ENCODE assay signal across 29 cellular contexts in genomic region chr1:9222846-9223625, GRCh38.
"Had no signal": no experiment of that assay in that cellular context is flagged by ENCODE, and none has a peak within 500 bp of the region (broad histone marks: within the 10 kb centered on the region; RNA-seq: fewer than 3 reads in every experiment).

No MANE protein-coding gene starts in this region.

- H3K4me1 ChIP-seq: esophagus muscularis mucosa, foreskin keratinocyte, gastroesophageal sphincter, heart right ventricle, left lung, psoas muscle, sigmoid colon, testis, tibial artery had no signal

- H3K27ac Mint-ChIP-seq: nephron; stimulated activated memory B cell treated with anti-CD40 and anti-IgM and Interleukin-4, amounts not matched to agents 10 μg/mL and 1 μg/mL and 100 μg/mL, for 72 hours; type B pancreatic cell had no signal

- H3K4me3 Mint-ChIP-seq: naive thymus-derived CD4-positive, alpha-beta T cell; nephron; stimulated activated memory B cell treated with anti-CD40 and anti-IgM and Interleukin-4, amounts not matched to agents 10 μg/mL and 1 μg/mL and 100 μg/mL, for 72 hours; type B pancreatic cell had no signal

- H3K27me3 ChIP-seq: esophagus muscularis mucosa, foreskin keratinocyte, heart right ventricle, left lung, ovary, sigmoid colon, testis had no signal

- H3K4me3 ChIP-seq: coronary artery, esophagus muscularis mucosa, gastroesophageal sphincter, heart right ventricle, left lung, ovary, psoas muscle, sigmoid colon, testis, tibial artery had no signal

- H3K36me3 Mint-ChIP-seq: stimulated activated memory B cell treated with anti-CD40 and anti-IgM and Interleukin-4, amounts not matched to agents 10 μg/mL and 1 μg/mL and 100 μg/mL, for 72 hours; type B pancreatic cell had no signal

- H3K9me3 Mint-ChIP-seq: type B pancreatic cell had no signal

- H3K9me3 ChIP-seq: esophagus muscularis mucosa, gastroesophageal sphincter, heart right ventricle, left lung, ovary, psoas muscle, sigmoid colon, testis, tibial artery had no signal

- FAIRE-seq: endothelial cell of umbilical vein, islet of Langerhans, urothelium cell line had no signal

- H3K4me1 Mint-ChIP-seq: nephron; stimulated activated memory B cell treated with anti-CD40 and anti-IgM and Interleukin-4, amounts not matched to agents 10 μg/mL and 1 μg/mL and 100 μg/mL, for 72 hours had no signal

- H3K27ac ChIP-seq: coronary artery, esophagus muscularis mucosa, foreskin keratinocyte, gastroesophageal sphincter, heart right ventricle, left lung, ovary, psoas muscle, sigmoid colon, testis, tibial artery had no signal

- DNase-seq: dermis blood vessel endothelial cell; effector memory CD4-positive, alpha-beta T cell; foreskin keratinocyte; heart right ventricle; hippocampal formation; left cardiac atrium; left lung; mesendoderm; midbrain; naive thymus-derived CD4-positive, alpha-beta T cell; occipital lobe; ovary; right cardiac atrium; sigmoid colon; stimulated activated CD4-positive, alpha-beta T cell treated with anti-CD3 and anti-CD28 coated beads, Interleukin-4, amount 100 ng/mL, for 4 hours; stimulated activated naive CD8-positive, alpha-beta T cell treated with anti-CD3 and anti-CD28 coated beads, Interleukin-15, Interleukin-2, amounts not matched to agents 100 U/mL and 50 U/mL, for 24 hours; substantia nigra; testis had no signal

- ATAC-seq: foreskin keratinocyte; gastroesophageal sphincter; heart right ventricle; left cardiac atrium; left lung; naive thymus-derived CD4-positive, alpha-beta T cell; psoas muscle; stimulated activated memory B cell treated with anti-CD40 and anti-IgM and Interleukin-4, amounts not matched to agents 10 μg/mL and 1 μg/mL and 100 μg/mL, for 72 hours; stimulated activated naive CD8-positive, alpha-beta T cell treated with anti-CD3 and anti-CD28 coated beads, Interleukin-15, Interleukin-2, amounts not matched to agents 100 U/mL and 50 U/mL, for 24 hours had no signal

- H3K36me3 ChIP-seq: esophagus muscularis mucosa, gastroesophageal sphincter, heart right ventricle, left lung, ovary, sigmoid colon, tibial artery had no signal
